Comparison of ENCODE assay signal across 1 cellular context in the genomic region with DNA sequence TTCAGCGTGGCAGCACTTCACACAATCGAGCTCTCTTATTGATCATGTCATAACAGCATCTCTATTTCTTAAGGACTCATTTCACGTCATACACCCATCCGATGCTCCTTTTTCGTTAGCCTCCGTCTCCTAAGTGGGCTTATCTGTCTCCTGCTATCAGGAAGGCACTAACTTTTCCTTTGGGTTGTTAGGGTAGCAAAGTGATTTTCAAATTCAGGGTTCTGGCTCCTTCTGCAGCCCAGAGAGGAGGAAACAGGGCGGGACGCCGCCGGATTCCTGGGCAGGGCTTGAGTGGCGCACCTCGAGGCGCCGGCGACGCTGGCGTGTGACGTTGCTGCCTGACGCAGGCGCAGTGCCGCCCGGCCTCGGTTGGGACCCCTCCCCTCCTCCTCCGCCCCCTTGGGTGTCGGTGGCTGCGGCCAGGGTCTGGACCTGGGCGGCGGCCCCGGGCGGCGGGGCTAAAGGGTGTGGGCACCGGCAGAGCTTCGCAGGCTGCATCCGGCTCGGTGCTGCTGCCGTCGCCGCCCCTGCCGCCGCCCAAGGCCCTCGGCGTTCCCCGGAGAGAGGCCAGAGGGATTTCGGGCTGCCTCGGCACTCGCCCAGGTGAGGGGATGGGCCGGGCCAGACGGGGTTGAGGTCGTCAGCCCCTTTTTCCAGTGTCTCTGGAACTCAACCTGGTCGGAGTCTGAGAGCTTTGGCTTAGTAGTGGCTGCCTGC.
TF ChIP-seq lines count a peak whose summit lies in the region.

A gene with protein sequence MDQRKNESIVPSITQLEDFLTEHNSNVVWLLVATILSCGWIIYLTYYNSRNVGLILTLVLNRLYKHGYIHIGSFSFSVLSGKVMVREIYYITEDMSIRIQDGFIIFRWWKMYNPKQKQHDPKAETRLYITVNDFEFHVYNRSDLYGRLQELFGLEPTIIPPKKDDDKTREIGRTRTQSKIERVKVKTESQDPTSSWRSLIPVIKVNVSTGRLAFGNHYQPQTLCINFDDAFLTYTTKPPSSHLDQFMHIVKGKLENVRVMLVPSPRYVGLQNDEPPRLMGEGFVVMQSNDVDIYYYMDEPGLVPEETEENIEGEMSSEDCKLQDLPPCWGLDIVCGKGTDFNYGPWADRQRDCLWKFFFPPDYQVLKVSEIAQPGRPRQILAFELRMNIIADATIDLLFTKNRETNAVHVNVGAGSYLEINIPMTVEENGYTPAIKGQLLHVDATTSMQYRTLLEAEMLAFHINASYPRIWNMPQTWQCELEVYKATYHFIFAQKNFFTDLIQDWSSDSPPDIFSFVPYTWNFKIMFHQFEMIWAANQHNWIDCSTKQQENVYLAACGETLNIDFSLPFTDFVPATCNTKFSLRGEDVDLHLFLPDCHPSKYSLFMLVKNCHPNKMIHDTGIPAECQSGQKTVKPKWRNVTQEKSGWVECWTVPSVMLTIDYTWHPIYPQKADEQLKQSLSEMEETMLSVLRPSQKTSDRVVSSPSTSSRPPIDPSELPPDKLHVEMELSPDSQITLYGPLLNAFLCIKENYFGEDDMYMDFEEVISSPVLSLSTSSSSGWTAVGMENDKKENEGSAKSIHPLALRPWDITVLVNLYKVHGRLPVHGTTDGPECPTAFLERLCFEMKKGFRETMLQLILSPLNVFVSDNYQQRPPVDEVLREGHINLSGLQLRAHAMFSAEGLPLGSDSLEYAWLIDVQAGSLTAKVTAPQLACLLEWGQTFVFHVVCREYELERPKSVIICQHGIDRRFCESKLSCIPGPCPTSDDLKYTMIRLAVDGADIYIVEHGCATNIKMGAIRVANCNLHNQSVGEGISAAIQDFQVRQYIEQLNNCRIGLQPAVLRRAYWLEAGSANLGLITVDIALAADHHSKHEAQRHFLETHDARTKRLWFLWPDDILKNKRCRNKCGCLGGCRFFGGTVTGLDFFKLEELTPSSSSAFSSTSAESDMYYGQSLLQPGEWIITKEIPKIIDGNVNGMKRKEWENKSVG (N-terminal part only) (plus strand): TSS at position 350 of the 717 bp plus-strand sequence. CDS start 18,317 bp downstream, outside the sequence.

TF ChIP-seq in HepG2, 621 proteins besides CTCF, POLR2A, EP300 and RAD21 (continued from another document and continues in another):
- TF ChIP-seq, protein P1, sequence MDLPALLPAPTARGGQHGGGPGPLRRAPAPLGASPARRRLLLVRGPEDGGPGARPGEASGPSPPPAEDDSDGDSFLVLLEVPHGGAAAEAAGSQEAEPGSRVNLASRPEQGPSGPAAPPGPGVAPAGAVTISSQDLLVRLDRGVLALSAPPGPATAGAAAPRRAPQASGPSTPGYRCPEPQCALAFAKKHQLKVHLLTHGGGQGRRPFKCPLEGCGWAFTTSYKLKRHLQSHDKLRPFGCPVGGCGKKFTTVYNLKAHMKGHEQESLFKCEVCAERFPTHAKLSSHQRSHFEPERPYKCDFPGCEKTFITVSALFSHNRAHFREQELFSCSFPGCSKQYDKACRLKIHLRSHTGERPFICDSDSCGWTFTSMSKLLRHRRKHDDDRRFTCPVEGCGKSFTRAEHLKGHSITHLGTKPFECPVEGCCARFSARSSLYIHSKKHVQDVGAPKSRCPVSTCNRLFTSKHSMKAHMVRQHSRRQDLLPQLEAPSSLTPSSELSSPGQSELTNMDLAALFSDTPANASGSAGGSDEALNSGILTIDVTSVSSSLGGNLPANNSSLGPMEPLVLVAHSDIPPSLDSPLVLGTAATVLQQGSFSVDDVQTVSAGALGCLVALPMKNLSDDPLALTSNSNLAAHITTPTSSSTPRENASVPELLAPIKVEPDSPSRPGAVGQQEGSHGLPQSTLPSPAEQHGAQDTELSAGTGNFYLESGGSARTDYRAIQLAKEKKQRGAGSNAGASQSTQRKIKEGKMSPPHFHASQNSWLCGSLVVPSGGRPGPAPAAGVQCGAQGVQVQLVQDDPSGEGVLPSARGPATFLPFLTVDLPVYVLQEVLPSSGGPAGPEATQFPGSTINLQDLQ (CRISPR knock-in tag; IDR thresholded peaks at IDR 0.05), result peak; percentile 44; the same call in 1 of the 2 replicates
- no peak for TF ChIP-seq ZSCAN21 (CRISPR knock-in tag; IDR thresholded peaks at IDR 0.05; ENCODE audit: borderline replicate concordance)
- peak; percentile 88; the same call in 1 of the 2 replicates for TF ChIP-seq ZNF225 (CRISPR knock-in tag; IDR thresholded peaks at IDR 0.05)
- no peak for TF ChIP-seq ISL2 (CRISPR knock-in tag; IDR thresholded peaks at IDR 0.05)
- TF ChIP-seq, protein P2, sequence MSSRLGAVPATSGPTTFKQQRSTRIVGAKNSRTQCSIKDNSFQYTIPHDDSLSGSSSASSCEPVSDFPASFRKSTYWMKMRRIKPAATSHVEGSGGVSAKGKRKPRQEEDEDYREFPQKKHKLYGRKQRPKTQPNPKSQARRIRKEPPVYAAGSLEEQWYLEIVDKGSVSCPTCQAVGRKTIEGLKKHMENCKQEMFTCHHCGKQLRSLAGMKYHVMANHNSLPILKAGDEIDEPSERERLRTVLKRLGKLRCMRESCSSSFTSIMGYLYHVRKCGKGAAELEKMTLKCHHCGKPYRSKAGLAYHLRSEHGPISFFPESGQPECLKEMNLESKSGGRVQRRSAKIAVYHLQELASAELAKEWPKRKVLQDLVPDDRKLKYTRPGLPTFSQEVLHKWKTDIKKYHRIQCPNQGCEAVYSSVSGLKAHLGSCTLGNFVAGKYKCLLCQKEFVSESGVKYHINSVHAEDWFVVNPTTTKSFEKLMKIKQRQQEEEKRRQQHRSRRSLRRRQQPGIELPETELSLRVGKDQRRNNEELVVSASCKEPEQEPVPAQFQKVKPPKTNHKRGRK (CRISPR knock-in tag; IDR thresholded peaks at IDR 0.05), result no peak
- TF ChIP-seq KLF11 (CRISPR knock-in tag; IDR thresholded peaks at IDR 0.05), result 0 out of 2 replicates have a peak, but pooled peaks have one; percentile 28
- TF ChIP-seq ZNF652 (CRISPR knock-in tag; IDR thresholded peaks at IDR 0.05; ENCODE audit: borderline replicate concordance, low read depth), result no peak
- TF ChIP-seq, protein P3, sequence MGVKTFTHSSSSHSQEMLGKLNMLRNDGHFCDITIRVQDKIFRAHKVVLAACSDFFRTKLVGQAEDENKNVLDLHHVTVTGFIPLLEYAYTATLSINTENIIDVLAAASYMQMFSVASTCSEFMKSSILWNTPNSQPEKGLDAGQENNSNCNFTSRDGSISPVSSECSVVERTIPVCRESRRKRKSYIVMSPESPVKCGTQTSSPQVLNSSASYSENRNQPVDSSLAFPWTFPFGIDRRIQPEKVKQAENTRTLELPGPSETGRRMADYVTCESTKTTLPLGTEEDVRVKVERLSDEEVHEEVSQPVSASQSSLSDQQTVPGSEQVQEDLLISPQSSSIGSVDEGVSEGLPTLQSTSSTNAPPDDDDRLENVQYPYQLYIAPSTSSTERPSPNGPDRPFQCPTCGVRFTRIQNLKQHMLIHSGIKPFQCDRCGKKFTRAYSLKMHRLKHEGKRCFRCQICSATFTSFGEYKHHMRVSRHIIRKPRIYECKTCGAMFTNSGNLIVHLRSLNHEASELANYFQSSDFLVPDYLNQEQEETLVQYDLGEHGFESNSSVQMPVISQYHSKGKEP (CRISPR knock-in tag; IDR thresholded peaks at IDR 0.05), result no peak
- peak; percentile 81 for TF ChIP-seq GABPB1 (CRISPR knock-in tag; IDR thresholded peaks at IDR 0.05)
- no peak for TF ChIP-seq SNAI1 (CRISPR knock-in tag; IDR thresholded peaks at IDR 0.05; ENCODE audit: borderline replicate concordance)
- TF ChIP-seq, protein P4, sequence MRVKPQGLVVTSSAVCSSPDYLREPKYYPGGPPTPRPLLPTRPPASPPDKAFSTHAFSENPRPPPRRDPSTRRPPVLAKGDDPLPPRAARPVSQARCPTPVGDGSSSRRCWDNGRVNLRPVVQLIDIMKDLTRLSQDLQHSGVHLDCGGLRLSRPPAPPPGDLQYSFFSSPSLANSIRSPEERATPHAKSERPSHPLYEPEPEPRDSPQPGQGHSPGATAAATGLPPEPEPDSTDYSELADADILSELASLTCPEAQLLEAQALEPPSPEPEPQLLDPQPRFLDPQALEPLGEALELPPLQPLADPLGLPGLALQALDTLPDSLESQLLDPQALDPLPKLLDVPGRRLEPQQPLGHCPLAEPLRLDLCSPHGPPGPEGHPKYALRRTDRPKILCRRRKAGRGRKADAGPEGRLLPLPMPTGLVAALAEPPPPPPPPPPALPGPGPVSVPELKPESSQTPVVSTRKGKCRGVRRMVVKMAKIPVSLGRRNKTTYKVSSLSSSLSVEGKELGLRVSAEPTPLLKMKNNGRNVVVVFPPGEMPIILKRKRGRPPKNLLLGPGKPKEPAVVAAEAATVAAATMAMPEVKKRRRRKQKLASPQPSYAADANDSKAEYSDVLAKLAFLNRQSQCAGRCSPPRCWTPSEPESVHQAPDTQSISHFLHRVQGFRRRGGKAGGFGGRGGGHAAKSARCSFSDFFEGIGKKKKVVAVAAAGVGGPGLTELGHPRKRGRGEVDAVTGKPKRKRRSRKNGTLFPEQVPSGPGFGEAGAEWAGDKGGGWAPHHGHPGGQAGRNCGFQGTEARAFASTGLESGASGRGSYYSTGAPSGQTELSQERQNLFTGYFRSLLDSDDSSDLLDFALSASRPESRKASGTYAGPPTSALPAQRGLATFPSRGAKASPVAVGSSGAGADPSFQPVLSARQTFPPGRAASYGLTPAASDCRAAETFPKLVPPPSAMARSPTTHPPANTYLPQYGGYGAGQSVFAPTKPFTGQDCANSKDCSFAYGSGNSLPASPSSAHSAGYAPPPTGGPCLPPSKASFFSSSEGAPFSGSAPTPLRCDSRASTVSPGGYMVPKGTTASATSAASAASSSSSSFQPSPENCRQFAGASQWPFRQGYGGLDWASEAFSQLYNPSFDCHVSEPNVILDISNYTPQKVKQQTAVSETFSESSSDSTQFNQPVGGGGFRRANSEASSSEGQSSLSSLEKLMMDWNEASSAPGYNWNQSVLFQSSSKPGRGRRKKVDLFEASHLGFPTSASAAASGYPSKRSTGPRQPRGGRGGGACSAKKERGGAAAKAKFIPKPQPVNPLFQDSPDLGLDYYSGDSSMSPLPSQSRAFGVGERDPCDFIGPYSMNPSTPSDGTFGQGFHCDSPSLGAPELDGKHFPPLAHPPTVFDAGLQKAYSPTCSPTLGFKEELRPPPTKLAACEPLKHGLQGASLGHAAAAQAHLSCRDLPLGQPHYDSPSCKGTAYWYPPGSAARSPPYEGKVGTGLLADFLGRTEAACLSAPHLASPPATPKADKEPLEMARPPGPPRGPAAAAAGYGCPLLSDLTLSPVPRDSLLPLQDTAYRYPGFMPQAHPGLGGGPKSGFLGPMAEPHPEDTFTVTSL (CRISPR knock-in tag; IDR thresholded peaks at IDR 0.05; ENCODE audit: borderline replicate concordance), result 0 out of 2 replicates have a peak, but pooled peaks have one; percentile 18
- no peak for TF ChIP-seq ZNF337 (CRISPR knock-in tag; IDR thresholded peaks at IDR 0.05; ENCODE audit: borderline replicate concordance, low read depth)
- TF ChIP-seq, protein P5, sequence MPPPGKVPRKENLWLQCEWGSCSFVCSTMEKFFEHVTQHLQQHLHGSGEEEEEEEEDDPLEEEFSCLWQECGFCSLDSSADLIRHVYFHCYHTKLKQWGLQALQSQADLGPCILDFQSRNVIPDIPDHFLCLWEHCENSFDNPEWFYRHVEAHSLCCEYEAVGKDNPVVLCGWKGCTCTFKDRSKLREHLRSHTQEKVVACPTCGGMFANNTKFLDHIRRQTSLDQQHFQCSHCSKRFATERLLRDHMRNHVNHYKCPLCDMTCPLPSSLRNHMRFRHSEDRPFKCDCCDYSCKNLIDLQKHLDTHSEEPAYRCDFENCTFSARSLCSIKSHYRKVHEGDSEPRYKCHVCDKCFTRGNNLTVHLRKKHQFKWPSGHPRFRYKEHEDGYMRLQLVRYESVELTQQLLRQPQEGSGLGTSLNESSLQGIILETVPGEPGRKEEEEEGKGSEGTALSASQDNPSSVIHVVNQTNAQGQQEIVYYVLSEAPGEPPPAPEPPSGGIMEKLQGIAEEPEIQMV (CRISPR knock-in tag; IDR thresholded peaks at IDR 0.05; ENCODE audit: low read depth), result no peak
- TF ChIP-seq NFE2 (CRISPR knock-in tag; IDR thresholded peaks at IDR 0.05), result no peak
- peak; percentile 94; the same call in 1 of the 2 replicates for TF ChIP-seq KDM5B (CRISPR knock-in tag; IDR thresholded peaks at IDR 0.05; ENCODE audit: borderline replicate concordance)
- no peak for TF ChIP-seq ZNF660 (CRISPR knock-in tag; IDR thresholded peaks at IDR 0.05; ENCODE audit: borderline replicate concordance, low read depth)
- no peak for TF ChIP-seq SMARCC2 (IDR thresholded peaks at IDR 0.05)
- TF ChIP-seq ZFP90 (CRISPR knock-in tag; IDR thresholded peaks at IDR 0.05; ENCODE audit: borderline replicate concordance), result no peak; the same call in 1 of the 2 replicates
- TF ChIP-seq ZNF12 (CRISPR knock-in tag; IDR thresholded peaks at IDR 0.05), result no peak
- TF ChIP-seq PHF20 (CRISPR knock-in tag; IDR thresholded peaks at IDR 0.05), result peak; percentile 96
- TF ChIP-seq ZSCAN29 (CRISPR knock-in tag; conservative IDR thresholded peaks at IDR 0.05), result no peak; the same call in 1 of the 2 replicates
- TF ChIP-seq, protein P6, sequence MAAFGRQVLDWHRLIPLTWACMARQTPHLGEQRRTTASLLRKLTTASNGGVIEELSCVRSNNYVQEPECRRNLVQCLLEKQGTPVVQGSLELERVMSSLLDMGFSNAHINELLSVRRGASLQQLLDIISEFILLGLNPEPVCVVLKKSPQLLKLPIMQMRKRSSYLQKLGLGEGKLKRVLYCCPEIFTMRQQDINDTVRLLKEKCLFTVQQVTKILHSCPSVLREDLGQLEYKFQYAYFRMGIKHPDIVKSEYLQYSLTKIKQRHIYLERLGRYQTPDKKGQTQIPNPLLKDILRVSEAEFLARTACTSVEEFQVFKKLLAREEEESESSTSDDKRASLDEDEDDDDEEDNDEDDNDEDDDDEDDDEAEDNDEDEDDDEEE (CRISPR knock-in tag; IDR thresholded peaks at IDR 0.05), result peak; percentile 90; the same call in 1 of the 2 replicates
- TF ChIP-seq, protein P7, sequence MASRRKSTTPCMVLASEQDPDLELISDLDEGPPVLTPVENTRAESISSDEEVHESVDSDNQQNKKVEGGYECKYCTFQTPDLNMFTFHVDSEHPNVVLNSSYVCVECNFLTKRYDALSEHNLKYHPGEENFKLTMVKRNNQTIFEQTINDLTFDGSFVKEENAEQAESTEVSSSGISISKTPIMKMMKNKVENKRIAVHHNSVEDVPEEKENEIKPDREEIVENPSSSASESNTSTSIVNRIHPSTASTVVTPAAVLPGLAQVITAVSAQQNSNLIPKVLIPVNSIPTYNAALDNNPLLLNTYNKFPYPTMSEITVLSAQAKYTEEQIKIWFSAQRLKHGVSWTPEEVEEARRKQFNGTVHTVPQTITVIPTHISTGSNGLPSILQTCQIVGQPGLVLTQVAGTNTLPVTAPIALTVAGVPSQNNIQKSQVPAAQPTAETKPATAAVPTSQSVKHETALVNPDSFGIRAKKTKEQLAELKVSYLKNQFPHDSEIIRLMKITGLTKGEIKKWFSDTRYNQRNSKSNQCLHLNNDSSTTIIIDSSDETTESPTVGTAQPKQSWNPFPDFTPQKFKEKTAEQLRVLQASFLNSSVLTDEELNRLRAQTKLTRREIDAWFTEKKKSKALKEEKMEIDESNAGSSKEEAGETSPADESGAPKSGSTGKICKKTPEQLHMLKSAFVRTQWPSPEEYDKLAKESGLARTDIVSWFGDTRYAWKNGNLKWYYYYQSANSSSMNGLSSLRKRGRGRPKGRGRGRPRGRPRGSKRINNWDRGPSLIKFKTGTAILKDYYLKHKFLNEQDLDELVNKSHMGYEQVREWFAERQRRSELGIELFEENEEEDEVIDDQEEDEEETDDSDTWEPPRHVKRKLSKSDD (CRISPR knock-in tag; IDR thresholded peaks at IDR 0.05; ENCODE audit: low read depth), result no peak
- peak; percentile 87 for TF ChIP-seq SPEN (CRISPR knock-in tag; IDR thresholded peaks at IDR 0.05; ENCODE audit: low read depth)
- no peak for TF ChIP-seq ZNF264 (CRISPR knock-in tag; IDR thresholded peaks at IDR 0.05)
- no peak; the same call in 1 of the 2 replicates for TF ChIP-seq ZNF569 (CRISPR knock-in tag; IDR thresholded peaks at IDR 0.05; ENCODE audit: borderline replicate concordance)
- no peak for TF ChIP-seq GTF2F1 (IDR thresholded peaks at IDR 0.05; ENCODE audit: low read length)
- no peak for TF ChIP-seq ZNF251 (CRISPR knock-in tag; IDR thresholded peaks at IDR 0.05)
- TF ChIP-seq ZNF577 (CRISPR knock-in tag; IDR thresholded peaks at IDR 0.05; ENCODE audit: borderline replicate concordance, low read depth), result no peak
